Comparison of ENCODE assay signal across 11 cellular contexts in the genomic region with DNA sequence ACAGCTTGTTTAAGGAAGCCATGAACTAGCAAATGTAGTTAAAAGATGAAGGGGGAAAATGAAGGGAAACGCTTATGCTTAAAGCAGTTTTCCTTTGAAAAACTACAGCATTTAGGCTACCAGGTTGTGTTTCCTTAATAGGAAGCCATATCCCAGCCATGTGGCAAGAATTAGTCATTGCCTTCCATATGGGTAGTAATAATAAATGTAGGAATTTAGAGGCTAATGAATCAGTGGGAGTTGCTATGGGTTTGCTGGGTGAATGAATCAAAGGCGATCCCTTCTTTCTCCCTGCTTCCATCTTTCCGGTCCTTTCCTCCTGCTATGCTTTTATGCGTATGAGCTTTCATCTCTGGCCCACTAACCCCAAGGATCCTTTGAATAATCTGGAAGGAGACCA.
DNase-seq lines count a peak whose midpoint lies in the region; ATAC-seq and TF ChIP-seq lines count a peak whose summit lies in the region.
"Had no signal": no experiment of that assay in that cellular context is flagged by ENCODE, and none has a peak within 500 bp of the region (broad histone marks: within the 10 kb centered on the region; RNA-seq: fewer than 3 reads in every experiment).

No MANE protein-coding gene starts in this region.

- no peaks in the 10 kb centered on the region for H3K36me3 ChIP-seq in mammary epithelial cell (ENCODE audit: insufficient read depth, low read length)

- no peaks in the 10 kb centered on the region for H3K9me3 ChIP-seq in mammary epithelial cell (replicated peaks; ENCODE audit: insufficient read depth, low read length)

- no peak overlapping the region for H3K9ac ChIP-seq in mammary epithelial cell (ENCODE audit: insufficient read depth, low read length)

- 95% methylated on average over 4 of the region's 4 CpGs for WGBS in mammary epithelial cell (ENCODE audit: low coverage, missing lambda C conversion rate)

- no peaks in the 10 kb centered on the region for H4K20me1 ChIP-seq in mammary epithelial cell (ENCODE audit: insufficient read depth, low read length)

- no peak overlapping the region for H3K4me2 ChIP-seq in mammary epithelial cell (ENCODE audit: insufficient read depth, low read depth, low read length)

- no peak overlapping the region for H3K4me3 ChIP-seq in mammary epithelial cell (replicated peaks in 1 of 3; ENCODE audit: insufficient read depth in 1 of 3, low read depth in 2 of 3, low read length in 3 of 3)

- TF ChIP-seq CTCF in mammary epithelial cell (conservative IDR thresholded peaks at IDR 0.05 in 1 of 2, IDR thresholded peaks at IDR 0.05 in 1 of 2; ENCODE audit: extremely low read depth in 1 of 2, insufficient read depth in 1 of 2, low read depth in 1 of 2, low read length in 2 of 2) = no peak

- dilution Hi-C loops in mammary epithelial cell (cut with HindIII; ENCODE audit: low sequenced_read_pairs) = no loop called here

- intact Hi-C loops in mammary epithelial cell (cut with micrococcal nuclease) = loop anchor here (5.0 kb wide), 1 partner anchor 33 kb away; no protein-coding TSS in a partner anchor

- H3K27me3 ChIP-seq in mammary epithelial cell (ENCODE audit: insufficient read depth, low read length) = peaks cover 2% of the 10 kb centered on the region

- CTCF ChIA-PET in mammary epithelial cell (lab: Charles Lee; ENCODE audit: low non-redundant PET) = no interaction called here

- TF ChIP-seq POLR2A in GM18505 (IDR thresholded peaks at IDR 0.05; ENCODE audit: borderline replicate concordance, extremely low read depth, insufficient read depth, insufficient read length) = no peak

- no peak overlapping the region for H2AFZ ChIP-seq in mammary epithelial cell (ENCODE audit: low read depth, low read length)

- H3K27ac ChIP-seq in mammary epithelial cell (ENCODE audit: insufficient read depth, low read depth, low read length) = no peak overlapping the region

- H3K79me2 ChIP-seq in mammary epithelial cell (ENCODE audit: insufficient read depth, low read length) = no peaks in the 10 kb centered on the region

- no peak for ATAC-seq in GM18505 (IDR thresholded peaks at IDR 0.05; ENCODE audit: unreplicated experiment)
- ATAC-seq: activated naive CD4-positive, alpha-beta T cell treated with anti-CD3 and anti-CD28 coated beads, Interleukin-2, amount 50 U/mL, for 72 hours; effector memory CD8-positive, alpha-beta T cell had no signal

- in situ Hi-C loops in mammary epithelial cell (cut with MboI; ENCODE audit: low sequenced_read_pairs in 2 of 2) = no loop called here

- BruUV-seq in mammary epithelial cell (replicated peaks; lab: Mats Ljungman, UMichigan) = no TSS peak

- H3K4me1 ChIP-seq in mammary epithelial cell (ENCODE audit: insufficient read depth, low read length) = peaks cover 14% of the 10 kb centered on the region

- DNase-seq in HS-5 (ENCODE audit: low read depth) (peak; percentile 68), mammary epithelial cell (peak; percentile 51), kidney tubule cell (ENCODE audit: low spot score) (peak; percentile 69), DMS153 treated with DMSO at 0.1 percent for 48 hours (lab: John Stamatoyannopoulos, UW; ENCODE audit: unreplicated experiment) (no peak), COR-L47 (lab: John Stamatoyannopoulos, UW) (no peak), NCI-H1436 (lab: John Stamatoyannopoulos, UW) (no peak)
- DNase-seq: effector memory CD8-positive, alpha-beta T cell; NCI-H2081; nephron progenitor cell had no signal

Comparison
In these comparisons a context has a peak if more than half of its experiments do, and no peak if none do; other contexts are left out.
1. DNase-seq: peak in HS-5 (single experiment), mammary epithelial cell (single experiment) and kidney tubule cell (single experiment); none in DMS153 treated with DMSO at 0.1 percent for 48 hours (single experiment), COR-L47 (single experiment) and NCI-H1436 (single experiment).